17 cellular contexts compared by ENCODE assay signal in genomic region chr3:57796261-57796660, GRCh38. TPM values are rescaled to one million over a fixed set of nuclear protein-coding genes. Genes with fewer than 3 reads are reported as not detected.
DNase-seq lines count a peak whose midpoint lies in the region; ATAC-seq and TF ChIP-seq lines count a peak whose summit lies in the region.
"Had no signal": no experiment of that assay in that cellular context is flagged by ENCODE, and none has a peak within 500 bp of the region (broad histone marks: within the 10 kb centered on the region; RNA-seq: fewer than 3 reads in every experiment).

No MANE protein-coding gene starts in this region.

- CTCF ChIA-PET in Calu3 (lab: Charles Lee) = interaction anchor here (0.6 kb wide), 1 partner anchor 37 kb away, joined by 4 read pairs; no protein-coding TSS in a partner anchor

- H2BK12ac ChIP-seq in trophoblast cell (ENCODE audit: low read length) = no peak overlapping the region

- H2BK5ac ChIP-seq in mesendoderm (ENCODE audit: low read length) = no peak overlapping the region
- H2BK5ac ChIP-seq in trophoblast cell (ENCODE audit: low read depth, low read length, poor library complexity) = no peak overlapping the region

- no peak overlapping the region for H2AFZ ChIP-seq in trophoblast cell (ENCODE audit: insufficient read depth, low read length, poor library complexity)
- H2AFZ ChIP-seq: GM23338 had no signal

- H3K56ac ChIP-seq in mesendoderm (ENCODE audit: low read length) = no peak overlapping the region

- no peaks in the 10 kb centered on the region for H3K9me3 Mint-ChIP-seq in Calu3 (ENCODE audit: low read depth, unreplicated experiment)
- H3K9me3 Mint-ChIP-seq: activated naive CD8-positive, alpha-beta T cell treated with anti-CD3 and anti-CD28 coated beads for 36 hours; GM23338 had no signal

- H3K27me3 ChIP-seq in adipocyte (replicated peaks; ENCODE audit: control insufficient read depth, insufficient read depth, low read length) (no peaks in the 10 kb centered on the region), mesendoderm (ENCODE audit: insufficient read depth, low read length, poor library complexity) (no peaks in the 10 kb centered on the region), trophoblast cell (ENCODE audit: insufficient read depth, low read length) (no peaks in the 10 kb centered on the region)
- H3K27me3 ChIP-seq: BLaER1, tibial artery had no signal

- H4K5ac ChIP-seq in mesendoderm (ENCODE audit: low read length) = no peak overlapping the region

- H3K4ac ChIP-seq in mesendoderm (ENCODE audit: low read depth, low read length) (no peak overlapping the region), trophoblast cell (ENCODE audit: low read depth, low read length) (no peak overlapping the region)

- H3K14ac ChIP-seq in trophoblast cell (ENCODE audit: low read length) = no peak overlapping the region

- H3K9me3 ChIP-seq in adipocyte (ENCODE audit: control insufficient read depth, low read length) = no peaks in the 10 kb centered on the region
- H3K9me3 ChIP-seq in trophoblast cell (ENCODE audit: insufficient read depth, low read depth, low read length) = no peaks in the 10 kb centered on the region
- H3K9me3 ChIP-seq: BLaER1, tibial artery had no signal

- H3K4me3 ChIP-seq in adipocyte (ENCODE audit: low read length) (peak overlapping the region; percentile 3), mesendoderm (ENCODE audit: low read length) (no peak overlapping the region), trophoblast cell (ENCODE audit: low read depth, low read length) (no peak overlapping the region)
- H3K4me3 ChIP-seq: BLaER1, GM23338, tibial artery had no signal

- H3K27ac Mint-ChIP-seq in Calu3 (ENCODE audit: unreplicated experiment) = peak overlapping the region; percentile 43
- H3K27ac Mint-ChIP-seq: activated naive CD8-positive, alpha-beta T cell treated with anti-CD3 and anti-CD28 coated beads for 36 hours; GM23338 had no signal

- no peak overlapping the region for H4K8ac ChIP-seq in mesendoderm (ENCODE audit: low read depth, low read length)
- no peak overlapping the region for H4K8ac ChIP-seq in trophoblast cell (ENCODE audit: low read depth, low read length)

- H3K79me1 ChIP-seq in mesendoderm (ENCODE audit: low read length) (peaks cover 7% of the 10 kb centered on the region), trophoblast cell (ENCODE audit: low read length) (no peaks in the 10 kb centered on the region)

- H4K12ac ChIP-seq in trophoblast cell (ENCODE audit: low read depth, low read length) = no peak overlapping the region

- H4K91ac ChIP-seq in trophoblast cell (ENCODE audit: low read depth, low read length) = no peak overlapping the region

- DNase-seq in Calu3 (no peak), HCEC 1CT (peak; percentile 52), adipocyte (ENCODE audit: low read depth) (no peak), mesendoderm (peak; percentile 42), trophoblast cell (no peak), NCI-H524 treated with DMSO at 0.1 percent for 48 hours (lab: John Stamatoyannopoulos, UW) (no peak), KBM-7 (no peak)
- DNase-seq: activated CD4-positive, alpha-beta T cell treated with anti-CD3 and anti-CD28 coated beads, Interleukin-2, amount 50 U/mL, for 1 hour; activated naive CD8-positive, alpha-beta T cell treated with anti-CD3 and anti-CD28 coated beads for 36 hours; activated T-cell treated with anti-CD3 and anti-CD28 coated beads for 4 hours; NCI-H1694 treated with DMSO at 0.1 percent for 48 hours; NCI-H446 treated with DMSO at 0.1 percent for 48 hours; small intestine; tibial artery had no signal

- H3K4me2 ChIP-seq in mesendoderm (ENCODE audit: low read length) (no peak overlapping the region), trophoblast cell (ENCODE audit: low read length) (no peak overlapping the region)
- H3K4me2 ChIP-seq: BLaER1, GM23338 had no signal

- no peak for ATAC-seq in GM21737 (IDR thresholded peaks at IDR 0.05; ENCODE audit: unreplicated experiment)
- ATAC-seq: GM23338 had no signal

- H2AK5ac ChIP-seq in mesendoderm (ENCODE audit: low read length) (no peak overlapping the region), trophoblast cell (ENCODE audit: low read length) (no peak overlapping the region)

- intact Hi-C loops in Calu3 (cut with micrococcal nuclease; ENCODE audit: unreplicated experiment) = loop anchor here (2.0 kb wide), 1 partner anchor 17 kb away; no protein-coding TSS in a partner anchor

- H3K18ac ChIP-seq in mesendoderm (ENCODE audit: low read length) (no peak overlapping the region), trophoblast cell (ENCODE audit: low read length) (no peak overlapping the region)

- H3K36me3 ChIP-seq in adipocyte (ENCODE audit: control insufficient read depth, insufficient read depth, low read length, severe bottlenecking) = no peaks in the 10 kb centered on the region
- no peaks in the 10 kb centered on the region for H3K36me3 ChIP-seq in mesendoderm (ENCODE audit: control insufficient read depth, insufficient read depth, low read length)
- H3K36me3 ChIP-seq in trophoblast cell (ENCODE audit: control insufficient read depth in 1 of 2, insufficient read depth in 2 of 2, low read length in 2 of 2) = peaks cover 0 to 1% of the 10 kb centered on the region in 2 experiments
- H3K36me3 ChIP-seq: tibial artery had no signal

- WGBS in mesendoderm (ENCODE audit: extremely low coverage, insufficient coverage, low lambda C conversion rate) = no CpG with 5 or more reads among the region's 4 CpGs
- WGBS in trophoblast cell (ENCODE audit: extremely low coverage, insufficient coverage, insufficient read length) = no CpG with 5 or more reads among the region's 4 CpGs

- H3K9ac ChIP-seq in adipocyte (ENCODE audit: low read length) (no peak overlapping the region), mesendoderm (ENCODE audit: low read length) (no peak overlapping the region), trophoblast cell (ENCODE audit: low read length) (no peak overlapping the region)
- H3K9ac ChIP-seq: BLaER1 had no signal

- H3K4me1 Mint-ChIP-seq in Calu3 (ENCODE audit: low read depth, unreplicated experiment) = peaks cover 50% of the 10 kb centered on the region

- H3K4me1 ChIP-seq in adipocyte (ENCODE audit: control insufficient read depth, insufficient read depth, low read length) (peaks cover 26% of the 10 kb centered on the region), mesendoderm (ENCODE audit: control insufficient read depth, low read depth, low read length) (no peaks in the 10 kb centered on the region), trophoblast cell (ENCODE audit: control insufficient read depth in 1 of 2, insufficient read depth in 2 of 2, low read length in 2 of 2) (no peaks in the 10 kb centered on the region)

- no TSS peak for BruUV-seq in Calu3 (replicated peaks; lab: Mats Ljungman, UMichigan)

- H2BK120ac ChIP-seq in mesendoderm (ENCODE audit: low read depth, low read length) (no peak overlapping the region), trophoblast cell (ENCODE audit: insufficient read depth, low read length, poor library complexity) (no peak overlapping the region)

- peaks cover 11% of the 10 kb centered on the region for H3K79me2 ChIP-seq in mesendoderm (ENCODE audit: control insufficient read depth, insufficient read depth, low read length)
- no peaks in the 10 kb centered on the region for H3K79me2 ChIP-seq in trophoblast cell (ENCODE audit: control insufficient read depth, insufficient read depth, low read length, poor library complexity)

- H3K4me3 Mint-ChIP-seq in Calu3 (ENCODE audit: low read depth, unreplicated experiment) = peak overlapping the region; percentile 4
- H3K4me3 Mint-ChIP-seq: activated naive CD8-positive, alpha-beta T cell treated with anti-CD3 and anti-CD28 coated beads for 36 hours; GM23338 had no signal

- H3K23ac ChIP-seq in mesendoderm (ENCODE audit: low read length) (no peak overlapping the region), trophoblast cell (ENCODE audit: low read length) (no peak overlapping the region)

- no peaks in the 10 kb centered on the region for H3K27me3 Mint-ChIP-seq in Calu3 (ENCODE audit: unreplicated experiment)
- H3K27me3 Mint-ChIP-seq: activated naive CD8-positive, alpha-beta T cell treated with anti-CD3 and anti-CD28 coated beads for 36 hours had no signal

- TF ChIP-seq CTCF in Calu3 (IDR thresholded peaks at IDR 0.05; ENCODE audit: unreplicated experiment) = no peak

- H3K36me3 Mint-ChIP-seq in Calu3 (ENCODE audit: insufficient read depth, unreplicated experiment) = no peaks in the 10 kb centered on the region

- H2BK15ac ChIP-seq in mesendoderm (replicated peaks; ENCODE audit: low read depth) = no peak overlapping the region

- H3K27ac ChIP-seq in mesendoderm (ENCODE audit: low read depth, low read length) = no peak overlapping the region
- no peak overlapping the region for H3K27ac ChIP-seq in trophoblast cell (ENCODE audit: low read depth, low read length)
- H3K27ac ChIP-seq: BLaER1, tibial artery had no signal

- in situ Hi-C loops in KBM-7 (cut with MboI; ENCODE audit: low pct_unique_long_range_greater_than_20kb, low sequenced_read_pairs) = no loop called here

RNA-seq across cellular contexts. Expression of gene SLMAP, which starts 40.2 kb away (rescaled TPM):
- total RNA-seq in Calu3 (2022) = 103 and 114 TPM in 2 replicates
- polyA plus RNA-seq in mesendoderm (2013, experiment 1 of 2) = 36.2 TPM
- 34.5 TPM for polyA plus RNA-seq in mesendoderm (2013, experiment 2 of 2)
- polyA plus RNA-seq in trophoblast cell (2013) = 26.7 and 28.1 TPM in 2 replicates

Comparison
In these comparisons a context has a peak if more than half of its experiments do, and no peak if none do; other contexts are left out.
1. DNase-seq: peak in HCEC 1CT (single experiment) and mesendoderm (single experiment); none in Calu3 (single experiment), adipocyte (single experiment), trophoblast cell (0 of 2), NCI-H524 treated with DMSO at 0.1 percent for 48 hours (single experiment) and KBM-7 (single experiment).